Comparison of ENCODE assay signal across 23 cellular contexts in genomic region chr13:27508802-27509201, GRCh38. TPM values are rescaled to one million over a fixed set of nuclear protein-coding genes. Genes with fewer than 3 reads are reported as not detected.
DNase-seq lines count a peak whose midpoint lies in the region; ATAC-seq lines count a peak whose summit lies in the region.
"Had no signal": no experiment of that assay in that cellular context is flagged by ENCODE, and none has a peak within 500 bp of the region (broad histone marks: within the 10 kb centered on the region; RNA-seq: fewer than 3 reads in every experiment).

No MANE protein-coding gene starts in this region.

- H2BK5ac ChIP-seq in neuronal stem cell (ENCODE audit: low read length), result no peak overlapping the region

- H2BK12ac ChIP-seq in neuronal stem cell (ENCODE audit: low read length), result no peak overlapping the region

- H2BK15ac ChIP-seq in neuronal stem cell (ENCODE audit: low read length), result no peak overlapping the region

- H3K9ac ChIP-seq in neuronal stem cell (ENCODE audit: low read depth, low read length, poor library complexity), result peak overlapping the region; percentile 51
- H3K9ac ChIP-seq: BLaER1 treated with 17β-estradiol and CSF1 and Interleukin-3, amounts not matched to agents 10 nM and 100 nM had no signal

- no peak overlapping the region for H3K4me2 ChIP-seq in neuronal stem cell (ENCODE audit: insufficient read depth, low read length, poor library complexity, severe bottlenecking)
- H3K4me2 ChIP-seq: A549; BLaER1 treated with 17β-estradiol and CSF1 and Interleukin-3, amounts not matched to agents 10 nM and 100 nM; GM23338 had no signal

- no peak overlapping the region for H2AK5ac ChIP-seq in neuronal stem cell (ENCODE audit: low read depth, low read length)

- H3K4me1 ChIP-seq in neuronal stem cell (ENCODE audit: control insufficient read depth in 2 of 2, insufficient read depth in 1 of 2, low read depth in 1 of 2, low read length in 2 of 2), result peaks cover 0 to 4% of the 10 kb centered on the region in 2 donors
- H3K4me1 ChIP-seq: A549; BLaER1 treated with 17β-estradiol and CSF1 and Interleukin-3, amounts not matched to agents 10 nM and 100 nM had no signal

- no peak overlapping the region for H3K4me3 ChIP-seq in neuronal stem cell (ENCODE audit: low read length in 2 of 2)
- H3K4me3 ChIP-seq: A549; BLaER1 treated with 17β-estradiol and CSF1 and Interleukin-3, amounts not matched to agents 10 nM and 100 nM; GM12878; GM23338 had no signal

- no peak overlapping the region for H4K91ac ChIP-seq in neuronal stem cell (ENCODE audit: low read depth, low read length, poor library complexity)

- no peaks in the 10 kb centered on the region for H3K9me3 ChIP-seq in neuronal stem cell (replicated peaks in 1 of 2; ENCODE audit: control insufficient read depth in 2 of 2, insufficient read depth in 1 of 2, low read depth in 1 of 2, low read length in 2 of 2)
- H3K9me3 ChIP-seq: A549; BE2C; BLaER1 treated with 17β-estradiol and CSF1 and Interleukin-3, amounts not matched to agents 10 nM and 100 nM had no signal

- H3K23ac ChIP-seq in neuronal stem cell (ENCODE audit: low read depth, low read length, poor library complexity), result no peak overlapping the region

- no peak overlapping the region for H3K14ac ChIP-seq in neuronal stem cell (ENCODE audit: low read length)

- peaks cover 2% of the 10 kb centered on the region for H3K27me3 Mint-ChIP-seq in activated naive CD8-positive, alpha-beta T cell treated with anti-CD3 and anti-CD28 coated beads, Interleukin-2, amount 50 U/mL, for 24 hours
- H3K27me3 Mint-ChIP-seq in activated naive CD8-positive, alpha-beta T cell treated with anti-CD3 and anti-CD28 coated beads for 36 hours, result no peaks in the 10 kb centered on the region

- no CpG with 5 or more reads among the region's 9 CpGs for WGBS in neuronal stem cell (ENCODE audit: extremely low coverage in 2 of 2, insufficient read length in 2 of 2, insufficient replicate concordance in 1 of 2), 2 donors

- no peaks in the 10 kb centered on the region for H3K36me3 Mint-ChIP-seq in activated naive CD8-positive, alpha-beta T cell treated with anti-CD3 and anti-CD28 coated beads, Interleukin-2, amount 50 U/mL, for 24 hours (ENCODE audit: low read depth)
- H3K36me3 Mint-ChIP-seq in activated naive CD8-positive, alpha-beta T cell treated with anti-CD3 and anti-CD28 coated beads for 36 hours, result no peaks in the 10 kb centered on the region
- H3K36me3 Mint-ChIP-seq: CD14-positive monocyte had no signal

- no peak overlapping the region for H4K8ac ChIP-seq in neuronal stem cell (ENCODE audit: low read depth, low read length)

- no peaks in the 10 kb centered on the region for H3K4me1 Mint-ChIP-seq in activated naive CD8-positive, alpha-beta T cell treated with anti-CD3 and anti-CD28 coated beads, Interleukin-2, amount 50 U/mL, for 24 hours
- no peaks in the 10 kb centered on the region for H3K4me1 Mint-ChIP-seq in activated naive CD8-positive, alpha-beta T cell treated with anti-CD3 and anti-CD28 coated beads for 36 hours
- H3K4me1 Mint-ChIP-seq: CD14-positive monocyte; CD8-positive, alpha-beta memory T cell; H9 had no signal

- no peak overlapping the region for H2AFZ ChIP-seq in neuronal stem cell (ENCODE audit: low read length)
- H2AFZ ChIP-seq: GM23338 had no signal

- ATAC-seq in activated naive CD8-positive, alpha-beta T cell treated with anti-CD3 and anti-CD28 coated beads, Interleukin-2, amount 50 U/mL, for 24 hours, result peak; percentile 15
- no peak for ATAC-seq in HG03521 (IDR thresholded peaks at IDR 0.05; ENCODE audit: unreplicated experiment)
- ATAC-seq in sciatic nerve, result no peak
- ATAC-seq: A549, GM12878, GM23338, HCT116 had no signal

- H3K27me3 ChIP-seq in neuronal stem cell (ENCODE audit: control insufficient read depth in 3 of 3, insufficient read depth in 3 of 3, low read depth in 1 of 3, low read length in 3 of 3), result no peaks in the 10 kb centered on the region
- H3K27me3 ChIP-seq: BE2C; BLaER1 treated with 17β-estradiol and CSF1 and Interleukin-3, amounts not matched to agents 10 nM and 100 nM had no signal

- H3K18ac ChIP-seq in neuronal stem cell (ENCODE audit: low read length), result peak overlapping the region; percentile 22

- H3K27ac ChIP-seq in neuronal stem cell (replicated peaks; ENCODE audit: low read length), result no peak overlapping the region
- H3K27ac ChIP-seq: A549; BLaER1 treated with 17β-estradiol and CSF1 and Interleukin-3, amounts not matched to agents 10 nM and 100 nM had no signal

- no peak overlapping the region for H3K4ac ChIP-seq in neuronal stem cell (ENCODE audit: low read length)

- no peak overlapping the region for H3K4me3 Mint-ChIP-seq in activated naive CD8-positive, alpha-beta T cell treated with anti-CD3 and anti-CD28 coated beads, Interleukin-2, amount 50 U/mL, for 24 hours
- H3K4me3 Mint-ChIP-seq in activated naive CD8-positive, alpha-beta T cell treated with anti-CD3 and anti-CD28 coated beads for 36 hours, result no peak overlapping the region
- H3K4me3 Mint-ChIP-seq: CD14-positive monocyte; CD4-positive, alpha-beta T cell; CD8-positive, alpha-beta memory T cell; GM23338; H9 had no signal

- no peaks in the 10 kb centered on the region for H3K79me1 ChIP-seq in neuronal stem cell (ENCODE audit: low read depth, low read length)

- no peaks in the 10 kb centered on the region for H3K36me3 ChIP-seq in neuronal stem cell (replicated peaks in 1 of 2; ENCODE audit: control insufficient read depth in 2 of 2, insufficient read depth in 2 of 2, low read length in 2 of 2)
- H3K36me3 ChIP-seq: BE2C; BLaER1 treated with 17β-estradiol and CSF1 and Interleukin-3, amounts not matched to agents 10 nM and 100 nM had no signal

- no peak overlapping the region for H3K27ac Mint-ChIP-seq in activated naive CD8-positive, alpha-beta T cell treated with anti-CD3 and anti-CD28 coated beads, Interleukin-2, amount 50 U/mL, for 24 hours
- no peak overlapping the region for H3K27ac Mint-ChIP-seq in activated naive CD8-positive, alpha-beta T cell treated with anti-CD3 and anti-CD28 coated beads for 36 hours
- H3K27ac Mint-ChIP-seq: CD14-positive monocyte; CD4-positive, alpha-beta T cell; CD8-positive, alpha-beta memory T cell; GM23338 had no signal

- no peak overlapping the region for H2BK120ac ChIP-seq in neuronal stem cell (ENCODE audit: low read depth, low read length)

- intact Hi-C loops in sciatic nerve (cut with DNase I), result no loop called here

- H3K9me3 Mint-ChIP-seq in activated naive CD8-positive, alpha-beta T cell treated with anti-CD3 and anti-CD28 coated beads, Interleukin-2, amount 50 U/mL, for 24 hours, result no peaks in the 10 kb centered on the region
- H3K9me3 Mint-ChIP-seq in activated naive CD8-positive, alpha-beta T cell treated with anti-CD3 and anti-CD28 coated beads for 36 hours, result no peaks in the 10 kb centered on the region
- H3K9me3 Mint-ChIP-seq: CD4-positive, alpha-beta T cell; CD8-positive, alpha-beta memory T cell; GM23338; H9 had no signal

- no peak for DNase-seq in activated naive CD8-positive, alpha-beta T cell treated with anti-CD3 and anti-CD28 coated beads, Interleukin-2, amount 50 U/mL, for 24 hours
- DNase-seq in activated naive CD8-positive, alpha-beta T cell treated with anti-CD3 and anti-CD28 coated beads for 36 hours, result no peak
- DNase-seq in dedifferentiated amniotic fluid mesenchymal stem cell (ENCODE audit: extremely low spot score), result peak; percentile 14
- DNase-seq in neuronal stem cell (ENCODE audit: low spot score), result no peak
- DNase-seq in sciatic nerve (ENCODE audit: low spot score), result no peak
- DNase-seq: 8988T; ACHN; AML-193; BE2C; CD4-positive, alpha-beta T cell; CD8-positive, alpha-beta memory T cell; DMS 273 treated with DMSO at 0.1 percent for 48 hours; DMS79; EL; GDM1; H9 had no signal

RNA-seq across cellular contexts. Expression of gene MTIF3, which starts 58.4 kb away (rescaled TPM):
- total RNA-seq in activated naive CD8-positive, alpha-beta T cell treated with anti-CD3 and anti-CD28 coated beads for 36 hours, result 10 to 100 TPM; 28.7 to 30.4 TPM
- 80.3 TPM for polyA plus RNA-seq in neuronal stem cell (2013, experiment 1 of 2)
- 80.7 TPM for polyA plus RNA-seq in neuronal stem cell (2013, experiment 2 of 2)
- 45.5 TPM for total RNA-seq in sciatic nerve
